25 cellular contexts compared by ENCODE assay signal in genomic region chr2:30527859-30528258, GRCh38.
A peak's percentile ranks its signal among the peaks of the same experiment; 100 is the strongest.
DNase-seq lines count a peak whose midpoint lies in the region; ATAC-seq, FAIRE-seq and TF ChIP-seq lines count a peak whose summit lies in the region.
"Had no signal": no experiment of that assay in that cellular context is flagged by ENCODE, and none has a peak within 500 bp of the region (broad histone marks: within the 10 kb centered on the region; RNA-seq: fewer than 3 reads in every experiment).

No MANE protein-coding gene starts in this region.

- H3K36me3 Mint-ChIP-seq in naive thymus-derived CD4-positive, alpha-beta T cell, result peaks cover 5 to 48% (median 42%) of the 10 kb centered on the region in 5 donors

- peak; percentile 46 for FAIRE-seq in GM12892 (lab: Jason Lieb, UNC)
- FAIRE-seq: endometrium had no signal

- H3K4me1 Mint-ChIP-seq in naive thymus-derived CD4-positive, alpha-beta T cell, result peaks cover 3 to 8% (median 4%) of the 10 kb centered on the region in 7 donors
- H3K4me1 Mint-ChIP-seq: activated CD8-positive, alpha-beta memory T cell treated with anti-CD3 and anti-CD28 coated beads, Interleukin-2, amount 10 ng/mL, durations not matched to agents 7 days and 5 days; activated naive CD4-positive, alpha-beta T cell treated with anti-CD3 and anti-CD28 coated beads, Interleukin-2, amount 10 ng/mL, durations not matched to agents 7 days and 5 days; stimulated activated effector memory CD8-positive, alpha-beta T cell treated with anti-CD3 and anti-CD28 coated beads, Interleukin-12 subunit alpha, Interleukin-12 subunit beta, amount 100 ng/mL, for 72 hours had no signal

- no peak overlapping the region for H3K4me3 ChIP-seq in epithelial cell of esophagus (ENCODE audit: low read length)
- no peak overlapping the region for H3K4me3 ChIP-seq in prostate gland
- no peak overlapping the region for H3K4me3 ChIP-seq in naive thymus-derived CD4-positive, alpha-beta T cell (ENCODE audit: low read length)
- H3K4me3 ChIP-seq: BLaER1, heart left ventricle, SJCRH30, suprapubic skin had no signal

- peaks cover 0 to 23% (median 7%) of the 10 kb centered on the region in 11 donors for H3K9me3 Mint-ChIP-seq in naive thymus-derived CD4-positive, alpha-beta T cell
- H3K9me3 Mint-ChIP-seq: T-helper 1 cell treated with Interleukin-12 subunit alpha and Interleukin-12 subunit beta and Interleukin-4 antibody, amounts not matched to agents 30 μg/mL and 1 μg/mL, for 36 hours had no signal

- TF ChIP-seq CTCF in epithelial cell of esophagus (IDR thresholded peaks at IDR 0.05; ENCODE audit: insufficient read depth, low read depth, low read length, missing control alignments) (no peak), prostate gland (IDR thresholded peaks at IDR 0.05) (no peak)

- CTCF ChIA-PET in naive thymus-derived CD4-positive, alpha-beta T cell (lab: Charles Lee), result no interaction called here

- POLR2A ChIA-PET in naive thymus-derived CD4-positive, alpha-beta T cell (lab: Charles Lee), result interaction anchor here (0.5 to 0.7 kb wide), 2 partner anchors 106 to 202 kb away, joined by 3 read pairs; no protein-coding TSS in a partner anchor

- H3K36me3 ChIP-seq in prostate gland, result no peaks in the 10 kb centered on the region
- H3K36me3 ChIP-seq in naive thymus-derived CD4-positive, alpha-beta T cell (ENCODE audit: control insufficient read depth in 2 of 3, insufficient read depth in 3 of 3, low read length in 3 of 3), result peaks cover 0 to 10% (median under 1%) of the 10 kb centered on the region in 3 experiments

- no peak overlapping the region for H3K27ac ChIP-seq in prostate gland
- no peak overlapping the region for H3K27ac ChIP-seq in naive thymus-derived CD4-positive, alpha-beta T cell (ENCODE audit: low read depth, low read length)
- H3K27ac ChIP-seq: BLaER1, SJCRH30, suprapubic skin, WERI-Rb-1 had no signal

- intact Hi-C loops in prostate gland (cut with DNase I), result no loop called here
- intact Hi-C loops in naive thymus-derived CD4-positive, alpha-beta T cell (cut with micrococcal nuclease), result no loop called here

- ATAC-seq in naive thymus-derived CD4-positive, alpha-beta T cell, result no peak
- ATAC-seq: activated CD8-positive, alpha-beta memory T cell treated with anti-CD3 and anti-CD28 coated beads, Interleukin-2, amount 10 ng/mL, durations not matched to agents 7 days and 5 days; activated T-cell treated with anti-CD3 and anti-CD28 coated beads, Interleukin-2, amount 50 U/mL, for 72 hours; heart left ventricle; left cardiac atrium; stimulated activated effector memory CD8-positive, alpha-beta T cell treated with anti-CD3 and anti-CD28 coated beads, Interleukin-12 subunit alpha, Interleukin-12 subunit beta, amount 100 ng/mL, for 72 hours had no signal

- H3K27ac Mint-ChIP-seq in naive thymus-derived CD4-positive, alpha-beta T cell, result no peak overlapping the region
- H3K27ac Mint-ChIP-seq: activated CD8-positive, alpha-beta memory T cell treated with anti-CD3 and anti-CD28 coated beads, Interleukin-2, amount 10 ng/mL, durations not matched to agents 7 days and 5 days; activated naive CD4-positive, alpha-beta T cell treated with anti-CD3 and anti-CD28 coated beads, Interleukin-2, amount 10 ng/mL, durations not matched to agents 7 days and 5 days; activated T-cell treated with anti-CD3 and anti-CD28 coated beads, Interleukin-2, amount 50 U/mL, for 72 hours; dendritic cell treated with granulocyte-macrophage colony-stimulating factor and Interleukin-4, amounts not matched to agents 40 ng/mL and 50 ng/mL, for 4 days; memory B cell; stimulated activated effector memory CD8-positive, alpha-beta T cell treated with anti-CD3 and anti-CD28 coated beads, Interleukin-12 subunit alpha, Interleukin-12 subunit beta, amount 100 ng/mL, for 72 hours; T-helper 1 cell treated with Interleukin-12 subunit alpha and Interleukin-12 subunit beta and Interleukin-4 antibody, amounts not matched to agents 30 μg/mL and 1 μg/mL, for 36 hours had no signal

- WGBS in prostate gland, result 47% methylated on average over 2 of the region's 2 CpGs

- H3K9me3 ChIP-seq in prostate gland, result no peaks in the 10 kb centered on the region
- H3K9me3 ChIP-seq in naive thymus-derived CD4-positive, alpha-beta T cell (ENCODE audit: control insufficient read depth in 2 of 3, low read length in 3 of 3), result no peaks in the 10 kb centered on the region
- H3K9me3 ChIP-seq: suprapubic skin had no signal

- H3K4me3 Mint-ChIP-seq in naive thymus-derived CD4-positive, alpha-beta T cell, result no peak overlapping the region
- H3K4me3 Mint-ChIP-seq: activated CD8-positive, alpha-beta memory T cell treated with anti-CD3 and anti-CD28 coated beads, Interleukin-2, amount 10 ng/mL, durations not matched to agents 7 days and 5 days; activated naive CD4-positive, alpha-beta T cell treated with anti-CD3 and anti-CD28 coated beads, Interleukin-2, amount 10 ng/mL, durations not matched to agents 7 days and 5 days; activated T-cell treated with anti-CD3 and anti-CD28 coated beads, Interleukin-2, amount 50 U/mL, for 72 hours; dendritic cell treated with granulocyte-macrophage colony-stimulating factor and Interleukin-4, amounts not matched to agents 40 ng/mL and 50 ng/mL, for 4 days; memory B cell; stimulated activated effector memory CD8-positive, alpha-beta T cell treated with anti-CD3 and anti-CD28 coated beads, Interleukin-12 subunit alpha, Interleukin-12 subunit beta, amount 100 ng/mL, for 72 hours; T-helper 1 cell treated with Interleukin-12 subunit alpha and Interleukin-12 subunit beta and Interleukin-4 antibody, amounts not matched to agents 30 μg/mL and 1 μg/mL, for 36 hours had no signal

- no peaks in the 10 kb centered on the region for H3K27me3 ChIP-seq in prostate gland (replicated peaks; ENCODE audit: insufficient read depth)
- no peaks in the 10 kb centered on the region for H3K27me3 ChIP-seq in naive thymus-derived CD4-positive, alpha-beta T cell (ENCODE audit: control insufficient read depth in 2 of 2, insufficient read depth in 2 of 2, low read length in 2 of 2)
- H3K27me3 ChIP-seq: BLaER1, heart left ventricle, SJCRH30, suprapubic skin had no signal

- TF ChIP-seq POLR2A in GM12892 (IDR thresholded peaks at IDR 0.05; ENCODE audit: low read depth, low read length), result no peak
- TF ChIP-seq POLR2A in prostate gland (IDR thresholded peaks at IDR 0.05), result no peak

- H3K27me3 Mint-ChIP-seq in naive thymus-derived CD4-positive, alpha-beta T cell, result no peaks in the 10 kb centered on the region
- H3K27me3 Mint-ChIP-seq: activated CD8-positive, alpha-beta memory T cell treated with anti-CD3 and anti-CD28 coated beads, Interleukin-2, amount 10 ng/mL, durations not matched to agents 7 days and 5 days; activated naive CD4-positive, alpha-beta T cell treated with anti-CD3 and anti-CD28 coated beads, Interleukin-2, amount 10 ng/mL, durations not matched to agents 7 days and 5 days; dendritic cell treated with granulocyte-macrophage colony-stimulating factor and Interleukin-4, amounts not matched to agents 40 ng/mL and 50 ng/mL, for 4 days; memory B cell had no signal

- no peaks in the 10 kb centered on the region for H3K4me1 ChIP-seq in prostate gland (replicated peaks)
- no peaks in the 10 kb centered on the region for H3K4me1 ChIP-seq in naive thymus-derived CD4-positive, alpha-beta T cell (ENCODE audit: control insufficient read depth in 2 of 2, insufficient read depth in 2 of 2, low read length in 2 of 2)
- H3K4me1 ChIP-seq: BLaER1, SJCRH30, suprapubic skin had no signal

- DNase-seq in GM12892 (ENCODE audit: insufficient read length) (no peak), NCI-H2196 (lab: John Stamatoyannopoulos, UW; ENCODE audit: unreplicated experiment) (peak; percentile 67), epithelial cell of esophagus (ENCODE audit: low read depth) (peak; percentile 6), prostate gland (ENCODE audit: low spot score) (peak; percentile 58), NCI-H1694 treated with DMSO at 0.1 percent for 48 hours (lab: John Stamatoyannopoulos, UW) (no peak)
- no peak for DNase-seq in effector CD8-positive, alpha-beta T cell (lab: John Stamatoyannopoulos, UW)
- DNase-seq in naive thymus-derived CD4-positive, alpha-beta T cell, result no peak
- DNase-seq: activated CD4-positive, alpha-beta T cell treated with anti-CD3 and anti-CD28 coated beads, Interleukin-2, amount 50 U/mL, for 1 hour; activated CD8-positive, alpha-beta memory T cell treated with anti-CD3 and anti-CD28 coated beads, Interleukin-2, amount 10 ng/mL, durations not matched to agents 7 days and 5 days; activated naive CD4-positive, alpha-beta T cell treated with anti-CD3 and anti-CD28 coated beads, Interleukin-2, amount 10 ng/mL, durations not matched to agents 7 days and 5 days; activated T-cell treated with anti-CD3 and anti-CD28 coated beads, Interleukin-2, amount 50 U/mL, for 72 hours; heart left ventricle; left cardiac atrium; NCI-H1436 treated with DMSO at 0.1 percent for 48 hours; NCI-H524; SJCRH30; stimulated activated CD4-positive, alpha-beta T cell treated with anti-CD3 and anti-CD28 coated beads, Interleukin-2, amount 100 ng/mL, for 48 hours; WERI-Rb-1 had no signal

Comparison
In these comparisons a context has a peak if more than half of its experiments do, and no peak if none do; other contexts are left out.
1. DNase-seq: peak in NCI-H2196 (single experiment), epithelial cell of esophagus (single experiment) and prostate gland (single experiment); none in GM12892 (single experiment), effector CD8-positive, alpha-beta T cell (single experiment), NCI-H1694 treated with DMSO at 0.1 percent for 48 hours (single experiment) and naive thymus-derived CD4-positive, alpha-beta T cell (0 of 9).